Comparison of ENCODE assay signal across 13 cellular contexts in genomic region chr12:123254853-123255446, GRCh38.
"Had no signal": no experiment of that assay in that cellular context is flagged by ENCODE, and none has a peak within 500 bp of the region (broad histone marks: within the 10 kb centered on the region; RNA-seq: fewer than 3 reads in every experiment).

No MANE protein-coding gene starts in this region.

- H3K4me1 ChIP-seq: SJSA1 had no signal

- H3K4me3 Mint-ChIP-seq: nephron; T-helper 2 cell treated with Interferon-gamma antibody and Interleukin-4, amounts not matched to agents 5 μg/mL and 100 μg/mL, for 36 hours had no signal

- H3K27ac Mint-ChIP-seq: nephron; T-helper 2 cell treated with Interferon-gamma antibody and Interleukin-4, amounts not matched to agents 5 μg/mL and 100 μg/mL, for 36 hours had no signal

- H3K4me3 ChIP-seq: heart right ventricle, SJSA1, thyroid gland had no signal

- H3K9me3 ChIP-seq: heart right ventricle, SJSA1, thyroid gland had no signal

- H3K27ac ChIP-seq: SJSA1, thyroid gland had no signal

- DNase-seq: activated CD4-positive, CD25-positive, alpha-beta regulatory T cell treated with anti-CD3 and anti-CD28 coated beads, Interleukin-2, amount 50 U/mL, for 72 hours; activated naive CD4-positive, alpha-beta T cell treated with anti-CD3 and anti-CD28 coated beads, Interleukin-2, amount 50 U/mL, for 16 hours; islet precursor cell; mammary epithelial cell; stimulated activated CD4-positive, alpha-beta T cell treated with anti-CD3 and anti-CD28 coated beads, Interleukin-4, amount 100 ng/mL, for 1 hour; stimulated activated CD8-positive, alpha-beta memory T cell treated with anti-CD3 and anti-CD28 coated beads, Interleukin-4, amount 100 ng/mL, for 48 hours; SW 1271; thyroid gland had no signal

- H3K27me3 ChIP-seq: heart right ventricle, SJSA1, thyroid gland had no signal

- ATAC-seq: left lobe of liver had no signal

- H3K9me3 Mint-ChIP-seq: T-helper 2 cell treated with Interferon-gamma antibody and Interleukin-4, amounts not matched to agents 5 μg/mL and 100 μg/mL, for 36 hours had no signal
